In the genomic region with DNA sequence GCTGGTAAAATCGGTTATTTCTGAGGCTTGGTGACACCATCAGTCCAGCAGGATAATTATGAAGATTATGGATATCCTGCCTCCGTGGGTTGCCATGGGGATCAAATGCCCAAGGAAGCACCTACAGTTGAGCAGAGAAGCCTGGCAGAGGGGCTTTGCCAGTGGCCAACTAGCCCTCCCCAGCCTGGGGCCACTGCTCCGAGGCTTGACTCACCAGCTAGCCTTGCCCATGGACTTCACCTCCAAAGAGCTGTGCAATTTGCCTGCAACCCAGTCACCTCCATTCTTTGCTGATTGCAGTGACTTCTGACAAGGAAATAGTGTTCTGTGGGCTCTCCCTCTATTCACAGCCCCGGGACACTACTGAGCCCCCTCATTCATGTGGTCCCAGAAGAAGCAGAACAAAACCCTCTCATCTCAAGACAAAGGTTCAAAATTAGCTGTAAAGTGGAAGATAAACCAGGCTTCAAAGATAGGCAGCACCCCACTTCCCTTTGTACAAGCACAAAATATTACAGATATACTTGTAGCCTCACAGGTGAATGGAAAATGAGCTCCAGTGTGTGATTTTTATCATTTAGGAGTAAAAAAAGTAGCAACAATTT, we compare ENCODE assay signal across 1 cellular context.
TF ChIP-seq lines count a peak whose summit lies in the region.

No MANE protein-coding gene starts in this region.

TF ChIP-seq in GM23338, 12 proteins besides CTCF, POLR2A, EP300 and RAD21:
- TF ChIP-seq, protein P1, sequence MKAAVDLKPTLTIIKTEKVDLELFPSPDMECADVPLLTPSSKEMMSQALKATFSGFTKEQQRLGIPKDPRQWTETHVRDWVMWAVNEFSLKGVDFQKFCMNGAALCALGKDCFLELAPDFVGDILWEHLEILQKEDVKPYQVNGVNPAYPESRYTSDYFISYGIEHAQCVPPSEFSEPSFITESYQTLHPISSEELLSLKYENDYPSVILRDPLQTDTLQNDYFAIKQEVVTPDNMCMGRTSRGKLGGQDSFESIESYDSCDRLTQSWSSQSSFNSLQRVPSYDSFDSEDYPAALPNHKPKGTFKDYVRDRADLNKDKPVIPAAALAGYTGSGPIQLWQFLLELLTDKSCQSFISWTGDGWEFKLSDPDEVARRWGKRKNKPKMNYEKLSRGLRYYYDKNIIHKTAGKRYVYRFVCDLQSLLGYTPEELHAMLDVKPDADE (IDR thresholded peaks at IDR 0.05), result no peak
- TF ChIP-seq EZH2phosphoT487 (IDR thresholded peaks at IDR 0.05; ENCODE audit: unreplicated experiment), result no peak
- no peak for TF ChIP-seq POLR2AphosphoS5 (IDR thresholded peaks at IDR 0.05; ENCODE audit: low read depth)
- TF ChIP-seq ZNF331 (CRISPR knock-in tag; IDR thresholded peaks at IDR 0.05; ENCODE audit: low read depth), result no peak
- TF ChIP-seq EZH2 (IDR thresholded peaks at IDR 0.05; ENCODE audit: low read depth, unreplicated experiment), result no peak
- no peak for TF ChIP-seq CREB1 (CRISPR knock-in tag; IDR thresholded peaks at IDR 0.05; ENCODE audit: low read depth)
- TF ChIP-seq, protein P2, sequence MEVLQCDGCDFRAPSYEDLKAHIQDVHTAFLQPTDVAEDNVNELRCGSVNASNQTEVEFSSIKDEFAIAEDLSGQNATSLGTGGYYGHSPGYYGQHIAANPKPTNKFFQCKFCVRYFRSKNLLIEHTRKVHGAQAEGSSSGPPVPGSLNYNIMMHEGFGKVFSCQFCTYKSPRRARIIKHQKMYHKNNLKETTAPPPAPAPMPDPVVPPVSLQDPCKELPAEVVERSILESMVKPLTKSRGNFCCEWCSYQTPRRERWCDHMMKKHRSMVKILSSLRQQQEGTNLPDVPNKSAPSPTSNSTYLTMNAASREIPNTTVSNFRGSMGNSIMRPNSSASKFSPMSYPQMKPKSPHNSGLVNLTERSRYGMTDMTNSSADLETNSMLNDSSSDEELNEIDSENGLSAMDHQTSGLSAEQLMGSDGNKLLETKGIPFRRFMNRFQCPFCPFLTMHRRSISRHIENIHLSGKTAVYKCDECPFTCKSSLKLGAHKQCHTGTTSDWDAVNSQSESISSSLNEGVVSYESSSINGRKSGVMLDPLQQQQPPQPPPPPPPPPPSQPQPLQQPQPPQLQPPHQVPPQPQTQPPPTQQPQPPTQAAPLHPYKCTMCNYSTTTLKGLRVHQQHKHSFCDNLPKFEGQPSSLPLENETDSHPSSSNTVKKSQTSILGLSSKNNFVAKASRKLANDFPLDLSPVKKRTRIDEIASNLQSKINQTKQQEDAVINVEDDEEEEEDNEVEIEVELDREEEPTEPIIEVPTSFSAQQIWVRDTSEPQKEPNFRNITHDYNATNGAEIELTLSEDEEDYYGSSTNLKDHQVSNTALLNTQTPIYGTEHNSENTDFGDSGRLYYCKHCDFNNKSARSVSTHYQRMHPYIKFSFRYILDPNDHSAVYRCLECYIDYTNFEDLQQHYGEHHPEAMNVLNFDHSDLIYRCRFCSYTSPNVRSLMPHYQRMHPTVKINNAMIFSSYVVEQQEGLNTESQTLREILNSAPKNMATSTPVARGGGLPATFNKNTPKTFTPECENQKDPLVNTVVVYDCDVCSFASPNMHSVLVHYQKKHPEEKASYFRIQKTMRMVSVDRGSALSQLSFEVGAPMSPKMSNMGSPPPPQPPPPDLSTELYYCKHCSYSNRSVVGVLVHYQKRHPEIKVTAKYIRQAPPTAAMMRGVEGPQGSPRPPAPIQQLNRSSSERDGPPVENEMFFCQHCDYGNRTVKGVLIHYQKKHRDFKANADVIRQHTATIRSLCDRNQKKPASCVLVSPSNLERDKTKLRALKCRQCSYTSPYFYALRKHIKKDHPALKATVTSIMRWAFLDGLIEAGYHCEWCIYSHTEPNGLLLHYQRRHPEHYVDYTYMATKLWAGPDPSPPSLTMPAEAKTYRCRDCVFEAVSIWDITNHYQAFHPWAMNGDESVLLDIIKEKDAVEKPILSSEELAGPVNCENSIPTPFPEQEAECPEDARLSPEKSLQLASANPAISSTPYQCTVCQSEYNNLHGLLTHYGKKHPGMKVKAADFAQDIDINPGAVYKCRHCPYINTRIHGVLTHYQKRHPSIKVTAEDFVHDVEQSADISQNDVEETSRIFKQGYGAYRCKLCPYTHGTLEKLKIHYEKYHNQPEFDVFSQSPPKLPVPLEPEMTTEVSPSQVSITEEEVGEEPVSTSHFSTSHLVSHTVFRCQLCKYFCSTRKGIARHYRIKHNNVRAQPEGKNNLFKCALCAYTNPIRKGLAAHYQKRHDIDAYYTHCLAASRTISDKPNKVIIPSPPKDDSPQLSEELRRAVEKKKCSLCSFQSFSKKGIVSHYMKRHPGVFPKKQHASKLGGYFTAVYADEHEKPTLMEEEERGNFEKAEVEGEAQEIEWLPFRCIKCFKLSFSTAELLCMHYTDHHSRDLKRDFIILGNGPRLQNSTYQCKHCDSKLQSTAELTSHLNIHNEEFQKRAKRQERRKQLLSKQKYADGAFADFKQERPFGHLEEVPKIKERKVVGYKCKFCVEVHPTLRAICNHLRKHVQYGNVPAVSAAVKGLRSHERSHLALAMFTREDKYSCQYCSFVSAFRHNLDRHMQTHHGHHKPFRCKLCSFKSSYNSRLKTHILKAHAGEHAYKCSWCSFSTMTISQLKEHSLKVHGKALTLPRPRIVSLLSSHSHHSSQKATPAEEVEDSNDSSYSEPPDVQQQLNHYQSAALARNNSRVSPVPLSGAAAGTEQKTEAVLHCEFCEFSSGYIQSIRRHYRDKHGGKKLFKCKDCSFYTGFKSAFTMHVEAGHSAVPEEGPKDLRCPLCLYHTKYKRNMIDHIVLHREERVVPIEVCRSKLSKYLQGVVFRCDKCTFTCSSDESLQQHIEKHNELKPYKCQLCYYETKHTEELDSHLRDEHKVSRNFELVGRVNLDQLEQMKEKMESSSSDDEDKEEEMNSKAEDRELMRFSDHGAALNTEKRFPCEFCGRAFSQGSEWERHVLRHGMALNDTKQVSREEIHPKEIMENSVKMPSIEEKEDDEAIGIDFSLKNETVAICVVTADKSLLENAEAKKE (CRISPR knock-in tag; IDR thresholded peaks at IDR 0.05), result no peak
TF ChIP-seq in GM23338: peak in this region for 0.
